ENCODE assay signal across 1 cellular context in genomic region chr20:47338131-47338628, GRCh38.
TF ChIP-seq lines count a peak whose summit lies in the region.

No MANE protein-coding gene starts in this region.

TF ChIP-seq in GM23338, 12 proteins besides CTCF, POLR2A, EP300 and RAD21 (continued from another document):
- TF ChIP-seq, protein P1, sequence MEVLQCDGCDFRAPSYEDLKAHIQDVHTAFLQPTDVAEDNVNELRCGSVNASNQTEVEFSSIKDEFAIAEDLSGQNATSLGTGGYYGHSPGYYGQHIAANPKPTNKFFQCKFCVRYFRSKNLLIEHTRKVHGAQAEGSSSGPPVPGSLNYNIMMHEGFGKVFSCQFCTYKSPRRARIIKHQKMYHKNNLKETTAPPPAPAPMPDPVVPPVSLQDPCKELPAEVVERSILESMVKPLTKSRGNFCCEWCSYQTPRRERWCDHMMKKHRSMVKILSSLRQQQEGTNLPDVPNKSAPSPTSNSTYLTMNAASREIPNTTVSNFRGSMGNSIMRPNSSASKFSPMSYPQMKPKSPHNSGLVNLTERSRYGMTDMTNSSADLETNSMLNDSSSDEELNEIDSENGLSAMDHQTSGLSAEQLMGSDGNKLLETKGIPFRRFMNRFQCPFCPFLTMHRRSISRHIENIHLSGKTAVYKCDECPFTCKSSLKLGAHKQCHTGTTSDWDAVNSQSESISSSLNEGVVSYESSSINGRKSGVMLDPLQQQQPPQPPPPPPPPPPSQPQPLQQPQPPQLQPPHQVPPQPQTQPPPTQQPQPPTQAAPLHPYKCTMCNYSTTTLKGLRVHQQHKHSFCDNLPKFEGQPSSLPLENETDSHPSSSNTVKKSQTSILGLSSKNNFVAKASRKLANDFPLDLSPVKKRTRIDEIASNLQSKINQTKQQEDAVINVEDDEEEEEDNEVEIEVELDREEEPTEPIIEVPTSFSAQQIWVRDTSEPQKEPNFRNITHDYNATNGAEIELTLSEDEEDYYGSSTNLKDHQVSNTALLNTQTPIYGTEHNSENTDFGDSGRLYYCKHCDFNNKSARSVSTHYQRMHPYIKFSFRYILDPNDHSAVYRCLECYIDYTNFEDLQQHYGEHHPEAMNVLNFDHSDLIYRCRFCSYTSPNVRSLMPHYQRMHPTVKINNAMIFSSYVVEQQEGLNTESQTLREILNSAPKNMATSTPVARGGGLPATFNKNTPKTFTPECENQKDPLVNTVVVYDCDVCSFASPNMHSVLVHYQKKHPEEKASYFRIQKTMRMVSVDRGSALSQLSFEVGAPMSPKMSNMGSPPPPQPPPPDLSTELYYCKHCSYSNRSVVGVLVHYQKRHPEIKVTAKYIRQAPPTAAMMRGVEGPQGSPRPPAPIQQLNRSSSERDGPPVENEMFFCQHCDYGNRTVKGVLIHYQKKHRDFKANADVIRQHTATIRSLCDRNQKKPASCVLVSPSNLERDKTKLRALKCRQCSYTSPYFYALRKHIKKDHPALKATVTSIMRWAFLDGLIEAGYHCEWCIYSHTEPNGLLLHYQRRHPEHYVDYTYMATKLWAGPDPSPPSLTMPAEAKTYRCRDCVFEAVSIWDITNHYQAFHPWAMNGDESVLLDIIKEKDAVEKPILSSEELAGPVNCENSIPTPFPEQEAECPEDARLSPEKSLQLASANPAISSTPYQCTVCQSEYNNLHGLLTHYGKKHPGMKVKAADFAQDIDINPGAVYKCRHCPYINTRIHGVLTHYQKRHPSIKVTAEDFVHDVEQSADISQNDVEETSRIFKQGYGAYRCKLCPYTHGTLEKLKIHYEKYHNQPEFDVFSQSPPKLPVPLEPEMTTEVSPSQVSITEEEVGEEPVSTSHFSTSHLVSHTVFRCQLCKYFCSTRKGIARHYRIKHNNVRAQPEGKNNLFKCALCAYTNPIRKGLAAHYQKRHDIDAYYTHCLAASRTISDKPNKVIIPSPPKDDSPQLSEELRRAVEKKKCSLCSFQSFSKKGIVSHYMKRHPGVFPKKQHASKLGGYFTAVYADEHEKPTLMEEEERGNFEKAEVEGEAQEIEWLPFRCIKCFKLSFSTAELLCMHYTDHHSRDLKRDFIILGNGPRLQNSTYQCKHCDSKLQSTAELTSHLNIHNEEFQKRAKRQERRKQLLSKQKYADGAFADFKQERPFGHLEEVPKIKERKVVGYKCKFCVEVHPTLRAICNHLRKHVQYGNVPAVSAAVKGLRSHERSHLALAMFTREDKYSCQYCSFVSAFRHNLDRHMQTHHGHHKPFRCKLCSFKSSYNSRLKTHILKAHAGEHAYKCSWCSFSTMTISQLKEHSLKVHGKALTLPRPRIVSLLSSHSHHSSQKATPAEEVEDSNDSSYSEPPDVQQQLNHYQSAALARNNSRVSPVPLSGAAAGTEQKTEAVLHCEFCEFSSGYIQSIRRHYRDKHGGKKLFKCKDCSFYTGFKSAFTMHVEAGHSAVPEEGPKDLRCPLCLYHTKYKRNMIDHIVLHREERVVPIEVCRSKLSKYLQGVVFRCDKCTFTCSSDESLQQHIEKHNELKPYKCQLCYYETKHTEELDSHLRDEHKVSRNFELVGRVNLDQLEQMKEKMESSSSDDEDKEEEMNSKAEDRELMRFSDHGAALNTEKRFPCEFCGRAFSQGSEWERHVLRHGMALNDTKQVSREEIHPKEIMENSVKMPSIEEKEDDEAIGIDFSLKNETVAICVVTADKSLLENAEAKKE (CRISPR knock-in tag; IDR thresholded peaks at IDR 0.05), result no peak
- TF ChIP-seq EZH2phosphoT487 (IDR thresholded peaks at IDR 0.05; ENCODE audit: unreplicated experiment), result no peak
